In genomic region chr4:122672091-122672490, GRCh38 we compare ENCODE assay signal across 18 cellular contexts. TPM values are rescaled to one million over a fixed set of nuclear protein-coding genes. Genes with fewer than 3 reads are reported as not detected.
"Had no signal": no experiment of that assay in that cellular context is flagged by ENCODE, and none has a peak within 500 bp of the region (broad histone marks: within the 10 kb centered on the region; RNA-seq: fewer than 3 reads in every experiment).

No MANE protein-coding gene starts in this region.

- H3K9me3 Mint-ChIP-seq: central memory CD8-positive, alpha-beta T cell; memory B cell had no signal

- H3K27me3 ChIP-seq: body of pancreas, esophagus muscularis mucosa, upper lobe of right lung had no signal

- H3K36me3 ChIP-seq: esophagus muscularis mucosa, upper lobe of right lung had no signal

- H3K36me3 Mint-ChIP-seq: memory B cell had no signal

- H3K4me3 Mint-ChIP-seq: activated CD8-positive, alpha-beta memory T cell treated with anti-CD3 and anti-CD28 coated beads, Interleukin-2, amount 10 ng/mL, durations not matched to agents 7 days and 5 days; central memory CD8-positive, alpha-beta T cell; dendritic cell treated with granulocyte-macrophage colony-stimulating factor and Interleukin-4, amounts not matched to agents 40 ng/mL and 50 ng/mL, for 4 days; memory B cell; nephron progenitor cell had no signal

- DNase-seq: activated CD4-positive, alpha-beta T cell treated with anti-CD3 and anti-CD28 coated beads, Interleukin-2, amount 50 U/mL, for 1 hour; activated CD8-positive, alpha-beta memory T cell treated with anti-CD3 and anti-CD28 coated beads, Interleukin-2, amount 10 ng/mL, durations not matched to agents 7 days and 5 days; activated naive CD4-positive, alpha-beta T cell treated with Interleukin-2 at 50 U/mL for 16 hours; body of pancreas; nephron progenitor cell; stimulated activated CD4-positive, alpha-beta T cell treated with anti-CD3 and anti-CD28 coated beads, Interleukin-2, amount 100 ng/mL, for 48 hours; stimulated activated CD8-positive, alpha-beta memory T cell treated with anti-CD3 and anti-CD28 coated beads, Interleukin-4, amount 100 ng/mL, for 48 hours; stimulated activated naive CD8-positive, alpha-beta T cell treated with anti-CD3 and anti-CD28 coated beads, Interleukin-15, Interleukin-2, amounts not matched to agents 100 U/mL and 50 U/mL, for 24 hours; upper lobe of right lung had no signal

- H3K9me3 ChIP-seq: body of pancreas, esophagus muscularis mucosa, upper lobe of right lung had no signal

- H3K27ac Mint-ChIP-seq: activated CD8-positive, alpha-beta memory T cell treated with anti-CD3 and anti-CD28 coated beads, Interleukin-2, amount 10 ng/mL, durations not matched to agents 7 days and 5 days; dendritic cell treated with granulocyte-macrophage colony-stimulating factor and Interleukin-4, amounts not matched to agents 40 ng/mL and 50 ng/mL, for 4 days; memory B cell; nephron progenitor cell had no signal

- H3K27ac ChIP-seq: body of pancreas, esophagus muscularis mucosa, upper lobe of right lung had no signal

- H3K4me1 ChIP-seq: body of pancreas, upper lobe of right lung had no signal

- H3K4me1 Mint-ChIP-seq: memory B cell had no signal

- H3K4me3 ChIP-seq: body of pancreas, esophagus muscularis mucosa, upper lobe of right lung had no signal

- ATAC-seq: activated CD8-positive, alpha-beta memory T cell treated with anti-CD3 and anti-CD28 coated beads, Interleukin-2, amount 10 ng/mL, durations not matched to agents 7 days and 5 days; body of pancreas; left lobe of liver; stimulated activated naive CD8-positive, alpha-beta T cell treated with anti-CD3 and anti-CD28 coated beads, Interleukin-15, Interleukin-2, amounts not matched to agents 100 U/mL and 50 U/mL, for 24 hours; upper lobe of right lung had no signal

RNA-seq across cellular contexts. Expression of gene IL21, which starts 51.2 kb away (rescaled TPM):
- total RNA-seq: body of pancreas, esophagus muscularis mucosa, fibroblast of villous mesenchyme, left lobe of liver, osteoblast, SK-MEL-5, temporal lobe, upper lobe of right lung had no signal
